In genomic region chr10:124727389-124727960, GRCh38 we compare ENCODE assay signal across 13 cellular contexts. TPM values are rescaled to one million over a fixed set of nuclear protein-coding genes. Genes with fewer than 3 reads are reported as not detected.
DNase-seq lines count a peak whose midpoint lies in the region; ATAC-seq and TF ChIP-seq lines count a peak whose summit lies in the region.
"Had no signal": no experiment of that assay in that cellular context is flagged by ENCODE, and none has a peak within 500 bp of the region (broad histone marks: within the 10 kb centered on the region; RNA-seq: fewer than 3 reads in every experiment).

No MANE protein-coding gene starts in this region.

- in situ Hi-C loops in T47D (cut with HindIII; ENCODE audit: low pct_unique_long_range_greater_than_20kb, low sequenced_read_pairs): no loop called here
- in situ Hi-C loops in mammary epithelial cell (cut with MboI; ENCODE audit: low sequenced_read_pairs in 2 of 2): loop anchor here in 1 of 2 donors (25.0 kb wide), 1 partner anchor 90 kb away; no protein-coding TSS in a partner anchor
- in situ Hi-C loops in transverse colon (cut with MboI; ENCODE audit: low pct_ligation_motif_present in 1 of 4, low pct_unique_long_range_greater_than_20kb in 1 of 4, low sequenced_read_pairs in 3 of 4): loop anchor here in 1 of 4 donors (25.0 kb wide), 1 partner anchor 90 kb away; no protein-coding TSS in a partner anchor

- DNase-seq in T47D (ENCODE audit: low read depth in 1 of 2, low spot score in 1 of 2): peak; percentile 59 to 72
- DNase-seq in mammary epithelial cell: no peak
- no peak for DNase-seq in caudate nucleus (lab: John Stamatoyannopoulos, UW)
- no peak for DNase-seq in naive thymus-derived CD8-positive, alpha-beta T cell
- peak; percentile 49 for DNase-seq in transverse colon
- no peak for DNase-seq in Caco-2
- DNase-seq in H4 (ENCODE audit: low spot score): no peak
- DNase-seq: foreskin keratinocyte; NCI-H510A; SK-N-SH; stimulated activated CD4-positive, alpha-beta T cell treated with anti-CD3 and anti-CD28 coated beads, Interleukin-12 subunit alpha, Interleukin-12 subunit beta, amount 100 ng/mL, for 4 hours had no signal

- H3K27ac ChIP-seq in mammary epithelial cell (ENCODE audit: insufficient read depth, low read depth, low read length) (no peak overlapping the region), caudate nucleus (ENCODE audit: low read depth, low read length) (peak overlapping the region; percentile 90), transverse colon (peak overlapping the region; percentile 70 to 86 (median 79))
- H3K27ac ChIP-seq: cardiac muscle cell, foreskin keratinocyte had no signal

- no peaks in the 10 kb centered on the region for H3K27me3 Mint-ChIP-seq in naive thymus-derived CD8-positive, alpha-beta T cell
- H3K27me3 Mint-ChIP-seq in Caco-2 (ENCODE audit: insufficient read depth, unreplicated experiment): no peaks in the 10 kb centered on the region

- H3K36me3 ChIP-seq in mammary epithelial cell (ENCODE audit: insufficient read depth, low read length) (peaks cover 8% of the 10 kb centered on the region), transverse colon (no peaks in the 10 kb centered on the region), Caco-2 (ENCODE audit: control insufficient read depth, insufficient read depth, low read length) (no peaks in the 10 kb centered on the region)
- H3K36me3 ChIP-seq: cardiac muscle cell had no signal

- H3K36me3 Mint-ChIP-seq in naive thymus-derived CD8-positive, alpha-beta T cell: peaks cover 0 to 3% (median 0%) of the 10 kb centered on the region in 3 donors
- H3K36me3 Mint-ChIP-seq in Caco-2 (ENCODE audit: insufficient read depth, unreplicated experiment): no peaks in the 10 kb centered on the region

- H3K4me2 ChIP-seq in mammary epithelial cell (ENCODE audit: insufficient read depth, low read depth, low read length): no peak overlapping the region
- H3K4me2 ChIP-seq: SK-N-SH had no signal

- no peak for TF ChIP-seq POLR2A in transverse colon (IDR thresholded peaks at IDR 0.05)

- ATAC-seq in naive thymus-derived CD8-positive, alpha-beta T cell: no peak
- ATAC-seq in GM18517 (IDR thresholded peaks at IDR 0.05; ENCODE audit: unreplicated experiment): no peak
- ATAC-seq: foreskin keratinocyte had no signal

- H2AFZ ChIP-seq in mammary epithelial cell (ENCODE audit: low read depth, low read length): no peak overlapping the region

- H3K9me3 Mint-ChIP-seq in naive thymus-derived CD8-positive, alpha-beta T cell: no peaks in the 10 kb centered on the region
- H3K9me3 Mint-ChIP-seq in Caco-2 (ENCODE audit: unreplicated experiment): no peaks in the 10 kb centered on the region

- H3K27me3 ChIP-seq in mammary epithelial cell (ENCODE audit: insufficient read depth, low read length) (no peaks in the 10 kb centered on the region), transverse colon (no peaks in the 10 kb centered on the region), Caco-2 (replicated peaks; ENCODE audit: control insufficient read depth, insufficient read depth, low read length) (no peaks in the 10 kb centered on the region)
- H3K27me3 ChIP-seq: cardiac muscle cell, foreskin keratinocyte had no signal

- TF ChIP-seq CTCF in mammary epithelial cell (conservative IDR thresholded peaks at IDR 0.05 in 1 of 2, IDR thresholded peaks at IDR 0.05 in 1 of 2; ENCODE audit: extremely low read depth in 1 of 2, insufficient read depth in 1 of 2, low read depth in 1 of 2, low read length in 2 of 2) (no peak), transverse colon (IDR thresholded peaks at IDR 0.05) (no peak), Caco-2 (IDR thresholded peaks at IDR 0.05; ENCODE audit: insufficient read depth in 1 of 2, low read depth in 1 of 2, low read length in 1 of 2, severe bottlenecking in 1 of 2, unreplicated experiment in 1 of 2) (no peak)

- WGBS in mammary epithelial cell (ENCODE audit: low coverage, missing lambda C conversion rate): 97% methylated on average over 5 of the region's 6 CpGs
- WGBS in transverse colon (ENCODE audit: low coverage in 1 of 2), 2 donors: 45 to 55% methylated on average over 3 to 6 of the region's 6 CpGs

- intact Hi-C loops in mammary epithelial cell (cut with micrococcal nuclease) (no loop called here), transverse colon (cut with DNase I; ENCODE audit: low total_unique reads) (no loop called here), Caco-2 (cut with micrococcal nuclease; ENCODE audit: unreplicated experiment) (no loop called here)

- peaks cover 92% of the 10 kb centered on the region for H3K79me2 ChIP-seq in mammary epithelial cell (ENCODE audit: insufficient read depth, low read length)

- peak overlapping the region in 9 of 10 donors; percentile 64 to 95 (median 93) for H3K27ac Mint-ChIP-seq in naive thymus-derived CD8-positive, alpha-beta T cell
- no peak overlapping the region for H3K27ac Mint-ChIP-seq in Caco-2 (ENCODE audit: unreplicated experiment)

- H3K9ac ChIP-seq in mammary epithelial cell (ENCODE audit: insufficient read depth, low read length): no peak overlapping the region
- H3K9ac ChIP-seq: SK-N-SH had no signal

- POLR2A ChIA-PET in naive thymus-derived CD8-positive, alpha-beta T cell (lab: Charles Lee): interaction anchor here (0.6 to 3.9 kb wide), 6 partner anchors 9 to 80 kb away, joined by 3 to 33 read pairs (median 3); no protein-coding TSS in a partner anchor
- POLR2A ChIA-PET in Caco-2 (lab: Charles Lee): no interaction called here

- no peaks in the 10 kb centered on the region for H4K20me1 ChIP-seq in mammary epithelial cell (ENCODE audit: insufficient read depth, low read length)

- H3K4me1 Mint-ChIP-seq in naive thymus-derived CD8-positive, alpha-beta T cell: peaks cover 37 to 100% (median 82%) of the 10 kb centered on the region in 4 donors
- no peaks in the 10 kb centered on the region for H3K4me1 Mint-ChIP-seq in Caco-2 (ENCODE audit: low read depth, unreplicated experiment)

- H3K4me1 ChIP-seq in mammary epithelial cell (ENCODE audit: insufficient read depth, low read length) (peaks cover 32% of the 10 kb centered on the region), transverse colon (peaks cover 48 to 99% (median 73%) of the 10 kb centered on the region in 4 donors), Caco-2 (no peaks in the 10 kb centered on the region)

- peak overlapping the region in 7 of 10 donors; percentile 15 to 80 (median 69) for H3K4me3 Mint-ChIP-seq in naive thymus-derived CD8-positive, alpha-beta T cell
- H3K4me3 Mint-ChIP-seq in Caco-2 (ENCODE audit: unreplicated experiment): no peak overlapping the region

- CTCF ChIA-PET in mammary epithelial cell (lab: Charles Lee; ENCODE audit: low non-redundant PET) (no interaction called here), Caco-2 (lab: Charles Lee) (no interaction called here)

- no peak for TF ChIP-seq EP300 in transverse colon (IDR thresholded peaks at IDR 0.05; ENCODE audit: low read depth)

- dilution Hi-C loops in mammary epithelial cell (cut with HindIII; ENCODE audit: low sequenced_read_pairs): loop anchor here (5.0 kb wide), 1 partner anchor 65 kb away; no protein-coding TSS in a partner anchor

- BruUV-seq in mammary epithelial cell (replicated peaks; lab: Mats Ljungman, UMichigan) (no TSS peak), Caco-2 (replicated peaks; lab: Mats Ljungman, UMichigan) (no TSS peak)

- no peak overlapping the region for H3K4me3 ChIP-seq in mammary epithelial cell (replicated peaks in 1 of 3; ENCODE audit: insufficient read depth in 1 of 3, low read depth in 2 of 3, low read length in 3 of 3)
- H3K4me3 ChIP-seq in transverse colon: no peak overlapping the region
- H3K4me3 ChIP-seq in Caco-2 (ENCODE audit: low read depth, low read length): no peak overlapping the region
- H3K4me3 ChIP-seq: cardiac muscle cell had no signal

- no peaks in the 10 kb centered on the region for H3K9me3 ChIP-seq in mammary epithelial cell (replicated peaks; ENCODE audit: insufficient read depth, low read length)
- no peaks in the 10 kb centered on the region for H3K9me3 ChIP-seq in transverse colon
- H3K9me3 ChIP-seq in Caco-2: no peaks in the 10 kb centered on the region
- H3K9me3 ChIP-seq: SK-N-SH had no signal

RNA-seq across cellular contexts. Expression of gene FAM53B, which starts 16.7 kb away (rescaled TPM):
- total RNA-seq in mammary epithelial cell (10 to 100 TPM; 16.2 to 51.8 TPM), transverse colon (100 to 1,000 TPM in 1 of 4 donors, 10 to 100 TPM in 3; 41.0 to 110 (median 50.0) TPM), Caco-2 (2022) (13.6 and 13.7 TPM in 2 replicates)
- 9.3 TPM for polyA plus RNA-seq in mammary epithelial cell
- polyA minus RNA-seq in mammary epithelial cell: 37.8 TPM
- total RNA-seq in naive thymus-derived CD8-positive, alpha-beta T cell: 10 to 100 TPM; 22.2 to 23.2 TPM
- 10 to 100 TPM in 2 of 3 donors, 1 to 10 TPM in 1; 2.4 to 15.1 (median 11.9) TPM for polyA plus RNA-seq in naive thymus-derived CD8-positive, alpha-beta T cell
- total RNA-seq in H4 (2014; rRNA removed; shearing (Covaris generic)): 7.4 and 10.5 TPM in 2 replicates

Comparison
In these comparisons a context has a peak if more than half of its experiments do, and no peak if none do; other contexts are left out.
1. DNase-seq: peak in T47D (2 of 2) and transverse colon (single experiment); none in mammary epithelial cell (single experiment), caudate nucleus (0 of 61), naive thymus-derived CD8-positive, alpha-beta T cell (0 of 10), Caco-2 (0 of 2) and H4 (single experiment).